In genomic region chr16:14401839-14402115, GRCh38 we compare ENCODE assay signal across 1 cellular context.
TF ChIP-seq lines count a peak whose summit lies in the region.

No MANE protein-coding gene starts in this region.

TF ChIP-seq in HepG2, 621 proteins besides CTCF, POLR2A, EP300 and RAD21 (continued from another document):
- TF ChIP-seq, protein P1, sequence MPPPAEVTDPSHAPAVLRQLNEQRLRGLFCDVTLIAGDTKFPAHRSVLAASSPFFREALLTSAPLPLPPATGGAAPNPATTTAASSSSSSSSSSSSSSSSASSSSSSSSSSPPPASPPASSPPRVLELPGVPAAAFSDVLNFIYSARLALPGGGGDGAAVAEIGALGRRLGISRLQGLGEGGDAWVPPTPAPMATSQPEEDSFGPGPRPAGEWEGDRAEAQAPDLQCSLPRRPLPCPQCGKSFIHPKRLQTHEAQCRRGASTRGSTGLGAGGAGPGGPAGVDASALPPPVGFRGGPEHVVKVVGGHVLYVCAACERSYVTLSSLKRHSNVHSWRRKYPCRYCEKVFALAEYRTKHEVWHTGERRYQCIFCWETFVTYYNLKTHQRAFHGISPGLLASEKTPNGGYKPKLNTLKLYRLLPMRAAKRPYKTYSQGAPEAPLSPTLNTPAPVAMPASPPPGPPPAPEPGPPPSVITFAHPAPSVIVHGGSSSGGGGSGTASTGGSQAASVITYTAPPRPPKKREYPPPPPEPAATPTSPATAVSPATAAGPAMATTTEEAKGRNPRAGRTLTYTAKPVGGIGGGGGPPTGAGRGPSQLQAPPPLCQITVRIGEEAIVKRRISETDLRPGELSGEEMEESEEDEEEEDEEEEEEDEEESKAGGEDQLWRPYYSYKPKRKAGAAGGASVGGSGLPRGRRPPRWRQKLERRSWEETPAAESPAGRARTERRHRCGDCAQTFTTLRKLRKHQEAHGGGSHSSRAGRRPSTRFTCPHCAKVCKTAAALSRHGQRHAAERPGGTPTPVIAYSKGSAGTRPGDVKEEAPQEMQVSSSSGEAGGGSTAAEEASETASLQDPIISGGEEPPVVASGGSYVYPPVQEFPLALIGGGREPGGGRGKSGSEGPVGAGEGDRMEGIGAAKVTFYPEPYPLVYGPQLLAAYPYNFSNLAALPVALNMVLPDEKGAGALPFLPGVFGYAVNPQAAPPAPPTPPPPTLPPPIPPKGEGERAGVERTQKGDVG (CRISPR knock-in tag; IDR thresholded peaks at IDR 0.05; ENCODE audit: borderline replicate concordance) = peak; percentile 35; the same call in 1 of the 2 replicates
- TF ChIP-seq RXRB (CRISPR knock-in tag; IDR thresholded peaks at IDR 0.05; ENCODE audit: borderline replicate concordance) (no peak), ZMYM4 (CRISPR knock-in tag; IDR thresholded peaks at IDR 0.05) (no peak), SALL2 (CRISPR knock-in tag; IDR thresholded peaks at IDR 0.05) (0 out of 2 replicates have a peak, but pooled peaks have one; percentile 16), ZNF446 (CRISPR knock-in tag; IDR thresholded peaks at IDR 0.05) (0 out of 2 replicates have a peak, but pooled peaks have one; percentile 24), SRSF4 (IDR thresholded peaks at IDR 0.05; ENCODE audit: low read depth, low read length, poor library complexity, severe bottlenecking) (no peak), ZNF143 (CRISPR knock-in tag; IDR thresholded peaks at IDR 0.05) (no peak), ZBTB38 (CRISPR knock-in tag; IDR thresholded peaks at IDR 0.05) (peak; percentile 17; the same call in 1 of the 2 replicates), PCBP1 (IDR thresholded peaks at IDR 0.05; ENCODE audit: borderline replicate concordance, low read depth, low read length) (no peak), PATZ1 (CRISPR knock-in tag; IDR thresholded peaks at IDR 0.05) (no peak)
